16 cellular contexts compared by ENCODE assay signal in genomic region chr1:202540448-202540847, GRCh38.
A peak's percentile ranks its signal among the peaks of the same experiment; 100 is the strongest.
DNase-seq lines count a peak whose midpoint lies in the region; ATAC-seq, FAIRE-seq and TF ChIP-seq lines count a peak whose summit lies in the region.
"Had no signal": no experiment of that assay in that cellular context is flagged by ENCODE, and none has a peak within 500 bp of the region (broad histone marks: within the 10 kb centered on the region; RNA-seq: fewer than 3 reads in every experiment).

No MANE protein-coding gene starts in this region.

- intact Hi-C loops in mucosa of descending colon (cut with DNase I, micrococcal nuclease) (no loop called here), head of caudate nucleus (cut with DNase I) (no loop called here), PC-3 (cut with micrococcal nuclease) (no loop called here)

- H3K4me2 ChIP-seq in PC-3 (ENCODE audit: low read length): no peak overlapping the region

- no peaks in the 10 kb centered on the region for H3K27me3 Mint-ChIP-seq in HFFc6 (ENCODE audit: insufficient read depth)

- BruUV-seq in PC-3 (replicated peaks; lab: Mats Ljungman, UMichigan): no TSS peak

- H3K9ac ChIP-seq in subcutaneous abdominal adipose tissue (ENCODE audit: low read length in 5 of 5) (peak overlapping the region in 1 of 5 donors; percentile 62), PC-3 (ENCODE audit: low read length) (no peak overlapping the region)
- H3K9ac ChIP-seq: BLaER1 treated with 17β-estradiol and CSF1 and Interleukin-3, amounts not matched to agents 10 nM and 100 nM had no signal

- ATAC-seq in mucosa of descending colon: peak; percentile 33
- no peak for ATAC-seq in HG02840 (IDR thresholded peaks at IDR 0.05; ENCODE audit: low FRiP score, unreplicated experiment)
- no peak for ATAC-seq in HG03520 (IDR thresholded peaks at IDR 0.05; ENCODE audit: unreplicated experiment)
- ATAC-seq in PC-3: no peak
- ATAC-seq: stimulated activated naive CD8-positive, alpha-beta T cell treated with anti-CD3 and anti-CD28 coated beads, Interleukin-15, Interleukin-2, amounts not matched to agents 100 U/mL and 50 U/mL, for 24 hours had no signal

- H3K9me3 ChIP-seq in mucosa of descending colon (no peaks in the 10 kb centered on the region), subcutaneous abdominal adipose tissue (ENCODE audit: control insufficient read depth in 5 of 5, low read length in 5 of 5) (no peaks in the 10 kb centered on the region), PC-3 (ENCODE audit: low read length) (no peaks in the 10 kb centered on the region)
- H3K9me3 ChIP-seq: BLaER1 treated with 17β-estradiol and CSF1 and Interleukin-3, amounts not matched to agents 10 nM and 100 nM had no signal

- no peaks in the 10 kb centered on the region for H3K79me2 ChIP-seq in PC-3 (ENCODE audit: low read length)

- H3K36me3 ChIP-seq in bronchial epithelial cell (ENCODE audit: control insufficient read depth, insufficient read depth, low read length): no peaks in the 10 kb centered on the region
- H3K36me3 ChIP-seq in mucosa of descending colon (ENCODE audit: low read depth): no peaks in the 10 kb centered on the region
- no peaks in the 10 kb centered on the region for H3K36me3 ChIP-seq in subcutaneous abdominal adipose tissue (ENCODE audit: control insufficient read depth in 5 of 5, insufficient read depth in 5 of 5, low read length in 5 of 5)
- H3K36me3 ChIP-seq in PC-3 (ENCODE audit: low read depth, low read length): no peaks in the 10 kb centered on the region
- H3K36me3 ChIP-seq: BLaER1 treated with 17β-estradiol and CSF1 and Interleukin-3, amounts not matched to agents 10 nM and 100 nM had no signal

- H3K4me3 ChIP-seq in bronchial epithelial cell (ENCODE audit: low read depth, low read length) (peak overlapping the region; percentile 23), mucosa of descending colon (no peak overlapping the region), subcutaneous abdominal adipose tissue (ENCODE audit: low read depth in 1 of 5, low read length in 5 of 5) (peak overlapping the region; percentile 16 to 75 (median 56)), PC-3 (ENCODE audit: low read length) (no peak overlapping the region)
- H3K4me3 ChIP-seq: BLaER1 treated with 17β-estradiol and CSF1 and Interleukin-3, amounts not matched to agents 10 nM and 100 nM had no signal

- DNase-seq in HFFc6 (no peak), bronchial epithelial cell (ENCODE audit: low read depth) (peak; percentile 32), mucosa of descending colon (no peak), head of caudate nucleus (no peak), PC-3 (no peak)
- DNase-seq: activated naive CD4-positive, alpha-beta T cell treated with Interleukin-2 at 50 U/mL for 16 hours; Kasumi-1; kidney glomerular epithelial cell; NCI-H446 treated with DMSO at 0.1 percent for 48 hours; OCI-M1; stimulated activated naive CD8-positive, alpha-beta T cell treated with anti-CD3 and anti-CD28 coated beads, Interleukin-15, Interleukin-2, amounts not matched to agents 100 U/mL and 50 U/mL, for 24 hours had no signal

- H2AFZ ChIP-seq in PC-3 (ENCODE audit: low read length): no peak overlapping the region

- no peaks in the 10 kb centered on the region for H3F3A ChIP-seq in PC-3 (ENCODE audit: low read length, unreplicated experiment)

- H3K4me1 ChIP-seq in mucosa of descending colon (ENCODE audit: low read depth): peaks cover 3% of the 10 kb centered on the region
- H3K4me1 ChIP-seq in subcutaneous abdominal adipose tissue (ENCODE audit: control insufficient read depth in 5 of 5, insufficient read depth in 5 of 5, low read length in 5 of 5): peaks cover 3 to 28% (median 10%) of the 10 kb centered on the region in 5 donors
- no peaks in the 10 kb centered on the region for H3K4me1 ChIP-seq in PC-3 (ENCODE audit: insufficient read depth, low read length)

- H3K27ac ChIP-seq in subcutaneous abdominal adipose tissue (ENCODE audit: low read depth, low read length) (peak overlapping the region; percentile 71), PC-3 (ENCODE audit: low read length) (no peak overlapping the region)
- H3K27ac ChIP-seq: BLaER1 treated with 17β-estradiol and CSF1 and Interleukin-3, amounts not matched to agents 10 nM and 100 nM had no signal

- POLR2A ChIA-PET in PC-3 (lab: Charles Lee; ENCODE audit: unreplicated experiment): no interaction called here

- no peak for FAIRE-seq in bronchial epithelial cell (lab: Jason Lieb, UNC)

- no peaks in the 10 kb centered on the region for H3K9me2 ChIP-seq in PC-3 (replicated peaks; ENCODE audit: low read length)

- H3K4me1 Mint-ChIP-seq in HFFc6 (ENCODE audit: low read depth): peaks cover 36% of the 10 kb centered on the region
- H3K4me1 Mint-ChIP-seq: neural crest cell had no signal

- H3K36me3 Mint-ChIP-seq in HFFc6 (ENCODE audit: low read depth): no peaks in the 10 kb centered on the region

- no peaks in the 10 kb centered on the region for H3K27me3 ChIP-seq in bronchial epithelial cell (ENCODE audit: control insufficient read depth, insufficient read depth, low read length)
- no peaks in the 10 kb centered on the region for H3K27me3 ChIP-seq in subcutaneous abdominal adipose tissue (ENCODE audit: control insufficient read depth in 5 of 5, insufficient read depth in 4 of 5, low read length in 5 of 5)
- no peaks in the 10 kb centered on the region for H3K27me3 ChIP-seq in PC-3 (ENCODE audit: low read length)
- H3K27me3 ChIP-seq: BLaER1 treated with 17β-estradiol and CSF1 and Interleukin-3, amounts not matched to agents 10 nM and 100 nM had no signal

- CTCF ChIA-PET in PC-3 (lab: Charles Lee): no interaction called here

- H4K20me1 ChIP-seq in PC-3 (ENCODE audit: low read length): no peaks in the 10 kb centered on the region

- H3K27ac Mint-ChIP-seq in HFFc6: no peak overlapping the region; the same call in 1 of the 2 replicates

- TF ChIP-seq CTCF in HFFc6 (IDR thresholded peaks at IDR 0.05) (no peak), bronchial epithelial cell (IDR thresholded peaks at IDR 0.05; ENCODE audit: insufficient read depth, low read length, severe bottlenecking) (no peak), mucosa of descending colon (IDR thresholded peaks at IDR 0.05) (no peak), PC-3 (conservative IDR thresholded peaks at IDR 0.05; ENCODE audit: low read depth, low read length) (no peak)

- no peaks in the 10 kb centered on the region for H3K9me3 Mint-ChIP-seq in HFFc6
- H3K9me3 Mint-ChIP-seq: neural crest cell had no signal

- peak overlapping the region; percentile 75; the same call in 1 of the 2 replicates for H3K4me3 Mint-ChIP-seq in HFFc6
- H3K4me3 Mint-ChIP-seq: neural crest cell had no signal

Comparison
In these comparisons a context has a peak if more than half of its experiments do, and no peak if none do; other contexts are left out.
1. H3K4me3 ChIP-seq: peak in bronchial epithelial cell (single experiment) and subcutaneous abdominal adipose tissue (5 of 5); none in mucosa of descending colon (single experiment) and PC-3 (single experiment).